ENCODE assay signal across 1 cellular context in genomic region chr5:78644741-78645300, GRCh38.
TF ChIP-seq lines count a peak whose summit lies in the region.

No MANE protein-coding gene starts in this region.

TF ChIP-seq in A549, 52 proteins besides CTCF, POLR2A, EP300 and RAD21:
- TF ChIP-seq NFE2L2 (conservative IDR thresholded peaks at IDR 0.05; ENCODE audit: low read length) (no peak), PBX3 (IDR thresholded peaks at IDR 0.05) (no peak), CHD4 (IDR thresholded peaks at IDR 0.05; ENCODE audit: borderline replicate concordance) (no peak), RARB (CRISPR knock-in tag; IDR thresholded peaks at IDR 0.05) (no peak), JUNB (IDR thresholded peaks at IDR 0.05) (no peak), JUN (IDR thresholded peaks at IDR 0.05) (no peak), EHMT2 (IDR thresholded peaks at IDR 0.05; ENCODE audit: low read depth) (no peak), MAX (IDR thresholded peaks at IDR 0.05) (no peak), ZC3H11A (IDR thresholded peaks at IDR 0.05) (no peak)
- TF ChIP-seq, protein P1, sequence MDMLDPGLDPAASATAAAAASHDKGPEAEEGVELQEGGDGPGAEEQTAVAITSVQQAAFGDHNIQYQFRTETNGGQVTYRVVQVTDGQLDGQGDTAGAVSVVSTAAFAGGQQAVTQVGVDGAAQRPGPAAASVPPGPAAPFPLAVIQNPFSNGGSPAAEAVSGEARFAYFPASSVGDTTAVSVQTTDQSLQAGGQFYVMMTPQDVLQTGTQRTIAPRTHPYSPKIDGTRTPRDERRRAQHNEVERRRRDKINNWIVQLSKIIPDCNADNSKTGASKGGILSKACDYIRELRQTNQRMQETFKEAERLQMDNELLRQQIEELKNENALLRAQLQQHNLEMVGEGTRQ (IDR thresholded peaks at IDR 0.05): no peak
